20 cellular contexts compared by ENCODE assay signal in genomic region chr7:150337179-150337578, GRCh38. TPM values are rescaled to one million over a fixed set of nuclear protein-coding genes. Genes with fewer than 3 reads are reported as not detected.
"Had no signal": no experiment of that assay in that cellular context is flagged by ENCODE, and none has a peak within 500 bp of the region (broad histone marks: within the 10 kb centered on the region; RNA-seq: fewer than 3 reads in every experiment).

No MANE protein-coding gene starts in this region.

- DNase-seq: activated CD4-positive, alpha-beta T cell treated with anti-CD3 and anti-CD28 coated beads, Interleukin-2, amount 50 U/mL, for 1 hour; activated CD8-positive, alpha-beta memory T cell treated with anti-CD3 and anti-CD28 coated beads, Interleukin-2, amount 50 U/mL, for 4 hours; activated effector memory CD4-positive, alpha-beta T cell treated with anti-CD3 and anti-CD28 coated beads, Interleukin-2, amount 50 U/mL, for 16 hours; activated T-cell treated with anti-CD3 and anti-CD28 coated beads, Interleukin-2, amount 50 U/mL, for 4 hours; endodermal cell; foreskin keratinocyte; glutamatergic neuron; hippocampal formation; naive B cell; stimulated activated CD8-positive, alpha-beta memory T cell treated with anti-CD3 and anti-CD28 coated beads, Interleukin-4, amount 100 ng/mL, for 48 hours; stimulated activated naive CD4-positive, alpha-beta T cell treated with Interleukin-2 at 50 U/mL for 16 hours; substantia nigra; tibial artery had no signal

- H3K79me2 ChIP-seq: parathyroid adenoma had no signal

- ATAC-seq: activated CD4-positive, CD25-positive, alpha-beta regulatory T cell treated with anti-CD3 and anti-CD28 coated beads, Interleukin-2, amount 50 U/mL, for 24 hours; activated naive CD4-positive, alpha-beta T cell treated with anti-CD3 and anti-CD28 coated beads, Interleukin-2, amount 50 U/mL, for 72 hours; activated T-cell treated with anti-CD3 and anti-CD28 coated beads, Interleukin-2, amount 50 U/mL, for 4 hours; foreskin keratinocyte had no signal

- H3K27ac ChIP-seq: epithelial cell of prostate, foreskin keratinocyte, parathyroid adenoma had no signal

- H3K4me1 ChIP-seq: foreskin keratinocyte had no signal

- H3K4me3 ChIP-seq: tibial artery had no signal

- H3K9me3 ChIP-seq: tibial artery had no signal

- H3K4me3 Mint-ChIP-seq: activated T-cell treated with anti-CD3 and anti-CD28 coated beads, Interleukin-2, amount 50 U/mL, for 4 hours; endodermal cell; naive B cell; T-helper 1 cell treated with Interleukin-12 subunit alpha and Interleukin-12 subunit beta and Interleukin-4 antibody, amounts not matched to agents 30 μg/mL and 1 μg/mL, for 36 hours had no signal

- H3K9me3 Mint-ChIP-seq: activated naive CD4-positive, alpha-beta T cell treated with anti-CD3 and anti-CD28 coated beads, Interleukin-2, amount 50 U/mL, for 72 hours; activated T-cell treated with anti-CD3 and anti-CD28 coated beads, Interleukin-2, amount 50 U/mL, for 4 hours; endodermal cell; naive B cell; T-helper 1 cell treated with Interleukin-12 subunit alpha and Interleukin-12 subunit beta and Interleukin-4 antibody, amounts not matched to agents 30 μg/mL and 1 μg/mL, for 36 hours had no signal

- FAIRE-seq: colon, islet of Langerhans had no signal

- H3K27me3 ChIP-seq: tibial artery had no signal

- H3K27ac Mint-ChIP-seq: activated naive CD4-positive, alpha-beta T cell treated with anti-CD3 and anti-CD28 coated beads, Interleukin-2, amount 50 U/mL, for 72 hours; T-helper 1 cell treated with Interleukin-12 subunit alpha and Interleukin-12 subunit beta and Interleukin-4 antibody, amounts not matched to agents 30 μg/mL and 1 μg/mL, for 36 hours had no signal

- H3K9ac ChIP-seq: parathyroid adenoma had no signal

- H2AFZ ChIP-seq: parathyroid adenoma had no signal

RNA-seq across cellular contexts. Expression of gene RARRES2, which starts 4.2 kb away (rescaled TPM):
- total RNA-seq: foreskin keratinocyte had no signal
- polyA plus RNA-seq: foreskin keratinocyte had no signal
